ENCODE assay signal across 1 cellular context in the genomic region with DNA sequence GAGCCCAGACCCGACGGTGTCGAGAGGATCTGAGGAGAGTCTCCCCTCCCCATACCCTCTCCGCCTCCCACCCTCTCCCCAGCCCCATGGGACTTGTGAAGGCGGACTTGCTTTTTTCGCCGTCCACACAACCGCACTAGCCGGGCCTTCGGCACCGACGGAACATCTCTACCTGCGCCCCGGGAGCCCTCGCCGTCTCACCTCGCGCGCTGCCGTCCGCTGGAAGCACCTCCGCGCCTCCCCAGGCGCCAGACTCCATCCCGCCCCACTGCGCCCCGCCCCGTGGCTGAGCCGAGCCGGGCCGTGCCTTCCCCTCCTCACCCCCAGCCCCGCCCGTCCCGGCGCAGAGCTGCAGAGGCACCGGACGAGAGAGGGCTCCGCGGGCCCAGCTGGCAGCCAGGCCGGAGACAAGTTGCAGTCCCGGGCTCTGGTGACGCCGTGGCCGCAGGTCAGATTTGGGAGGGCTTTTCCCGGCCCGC.
TF ChIP-seq lines count a peak whose summit lies in the region.

DUOX1 (plus strand) TSS at position 344 of the 479 bp plus-strand sequence. CDS start 1,973 bp downstream, outside the sequence.
DUOXA1 (minus strand) TSS at position 229 of the 479 bp plus-strand sequence. CDS start 6,865 bp downstream, outside the sequence.

TF ChIP-seq in HCT116, 20 proteins besides CTCF, POLR2A, EP300 and RAD21 (continued from another document):
- no peak for TF ChIP-seq ELF1 (IDR thresholded peaks at IDR 0.05; ENCODE audit: borderline replicate concordance, low read depth)
- no peak for TF ChIP-seq SIN3A (IDR thresholded peaks at IDR 0.05; ENCODE audit: low read depth)
- TF ChIP-seq, protein P1, sequence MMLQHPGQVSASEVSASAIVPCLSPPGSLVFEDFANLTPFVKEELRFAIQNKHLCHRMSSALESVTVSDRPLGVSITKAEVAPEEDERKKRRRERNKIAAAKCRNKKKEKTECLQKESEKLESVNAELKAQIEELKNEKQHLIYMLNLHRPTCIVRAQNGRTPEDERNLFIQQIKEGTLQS (IDR thresholded peaks at IDR 0.05) = no peak
- TF ChIP-seq ZFX (IDR thresholded peaks at IDR 0.05) = peak; percentile 57
- TF ChIP-seq, protein P2, sequence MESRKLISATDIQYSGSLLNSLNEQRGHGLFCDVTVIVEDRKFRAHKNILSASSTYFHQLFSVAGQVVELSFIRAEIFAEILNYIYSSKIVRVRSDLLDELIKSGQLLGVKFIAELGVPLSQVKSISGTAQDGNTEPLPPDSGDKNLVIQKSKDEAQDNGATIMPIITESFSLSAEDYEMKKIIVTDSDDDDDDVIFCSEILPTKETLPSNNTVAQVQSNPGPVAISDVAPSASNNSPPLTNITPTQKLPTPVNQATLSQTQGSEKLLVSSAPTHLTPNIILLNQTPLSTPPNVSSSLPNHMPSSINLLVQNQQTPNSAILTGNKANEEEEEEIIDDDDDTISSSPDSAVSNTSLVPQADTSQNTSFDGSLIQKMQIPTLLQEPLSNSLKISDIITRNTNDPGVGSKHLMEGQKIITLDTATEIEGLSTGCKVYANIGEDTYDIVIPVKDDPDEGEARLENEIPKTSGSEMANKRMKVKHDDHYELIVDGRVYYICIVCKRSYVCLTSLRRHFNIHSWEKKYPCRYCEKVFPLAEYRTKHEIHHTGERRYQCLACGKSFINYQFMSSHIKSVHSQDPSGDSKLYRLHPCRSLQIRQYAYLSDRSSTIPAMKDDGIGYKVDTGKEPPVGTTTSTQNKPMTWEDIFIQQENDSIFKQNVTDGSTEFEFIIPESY (IDR thresholded peaks at IDR 0.05; ENCODE audit: extremely low read depth, insufficient replicate concordance, low read length) = no peak
- no peak for TF ChIP-seq TCF7L2 (IDR thresholded peaks at IDR 0.05; ENCODE audit: borderline replicate concordance, extremely low read depth, insufficient read depth, insufficient read length)
